ENCODE assay signal across 1 cellular context in genomic region chr10:15333909-15334649, GRCh38.
TF ChIP-seq lines count a peak whose summit lies in the region.

No MANE protein-coding gene starts in this region.

TF ChIP-seq in HepG2, 621 proteins besides CTCF, POLR2A, EP300 and RAD21 (continued from another document and continues in another):
- TF ChIP-seq ELF3 (CRISPR knock-in tag; IDR thresholded peaks at IDR 0.05) (peak; percentile 69), HNF1A (IDR thresholded peaks at IDR 0.05; ENCODE audit: low read depth) (peak; percentile 100), HNF1A (CRISPR knock-in tag; IDR thresholded peaks at IDR 0.05; ENCODE audit: borderline replicate concordance) (peak; percentile 99), NR2F6 (IDR thresholded peaks at IDR 0.05) (peak; percentile 72), NR2F6 (CRISPR knock-in tag; IDR thresholded peaks at IDR 0.05) (peak; percentile 79), ZNF670 (CRISPR knock-in tag; IDR thresholded peaks at IDR 0.05; ENCODE audit: borderline replicate concordance) (no peak), ZNF703 (CRISPR knock-in tag; IDR thresholded peaks at IDR 0.05; ENCODE audit: borderline replicate concordance) (no peak), KMT2B (CRISPR knock-in tag; IDR thresholded peaks at IDR 0.05) (peak; percentile 34; the same call in 1 of the 2 replicates), PTBP1 (IDR thresholded peaks at IDR 0.05; ENCODE audit: low read depth, low read length, poor library complexity, severe bottlenecking) (no peak), HDAC1 (CRISPR knock-in tag; IDR thresholded peaks at IDR 0.05) (peak; percentile 61; the same call in 1 of the 2 replicates), SOX6 (IDR thresholded peaks at IDR 0.05) (no peak), SOX6 (CRISPR knock-in tag; IDR thresholded peaks at IDR 0.05) (peak; percentile 89), PHF5A (CRISPR knock-in tag; IDR thresholded peaks at IDR 0.05; ENCODE audit: low read depth, unreplicated experiment) (peak; percentile 74), JUN (CRISPR knock-in tag; IDR thresholded peaks at IDR 0.05) (no peak), TCF7 (IDR thresholded peaks at IDR 0.05; ENCODE audit: low read depth) (peak; percentile 92), ZBTB20 (CRISPR knock-in tag; IDR thresholded peaks at IDR 0.05; ENCODE audit: borderline replicate concordance, low read depth) (0 out of 2 replicates have a peak, but pooled peaks have one; percentile 36), KAT8 (CRISPR knock-in tag; IDR thresholded peaks at IDR 0.05) (peak; percentile 43; the same call in 1 of the 2 replicates), MIER2 (CRISPR knock-in tag; IDR thresholded peaks at IDR 0.05) (no peak; the same call in 1 of the 2 replicates), NONO (IDR thresholded peaks at IDR 0.05) (no peak), NONO (CRISPR knock-in tag; conservative IDR thresholded peaks at IDR 0.05) (no peak), GATAD2A (CRISPR knock-in tag; IDR thresholded peaks at IDR 0.05) (peak; percentile 91), ZNF121 (CRISPR knock-in tag; IDR thresholded peaks at IDR 0.05) (no peak), KDM2A (CRISPR knock-in tag; IDR thresholded peaks at IDR 0.05; ENCODE audit: borderline replicate concordance, low read depth) (no peak), ZNF430 (CRISPR knock-in tag; IDR thresholded peaks at IDR 0.05) (peak; percentile 78; the same call in 1 of the 2 replicates), MIXL1 (CRISPR knock-in tag; IDR thresholded peaks at IDR 0.05) (peak; percentile 44; the same call in 1 of the 2 replicates), HOXA5 (CRISPR knock-in tag; IDR thresholded peaks at IDR 0.05) (peak; percentile 76), NCOR1 (IDR thresholded peaks at IDR 0.05; ENCODE audit: borderline replicate concordance, low read length) (peak; percentile 79; the same call in 1 of the 2 replicates), TBX2 (CRISPR knock-in tag; IDR thresholded peaks at IDR 0.05; ENCODE audit: borderline replicate concordance) (peak; percentile 42; the same call in 1 of the 2 replicates), HHEX (CRISPR knock-in tag; IDR thresholded peaks at IDR 0.05) (peak; percentile 32; the same call in 1 of the 2 replicates), HMG20B (CRISPR knock-in tag; conservative IDR thresholded peaks at IDR 0.05) (peak; percentile 56), ATF1 (CRISPR knock-in tag; IDR thresholded peaks at IDR 0.05) (peak; percentile 55; the same call in 1 of the 2 replicates), USF2 (IDR thresholded peaks at IDR 0.05; ENCODE audit: low read depth, low read length) (no peak), USF2 (CRISPR knock-in tag; IDR thresholded peaks at IDR 0.05; ENCODE audit: borderline replicate concordance) (no peak), ZNF644 (CRISPR knock-in tag; IDR thresholded peaks at IDR 0.05; ENCODE audit: low read depth) (peak; percentile 69; the same call in 1 of the 2 replicates), ZNF761 (CRISPR knock-in tag; conservative IDR thresholded peaks at IDR 0.05) (no peak), TCF7L2 (IDR thresholded peaks at IDR 0.05; ENCODE audit: low read depth, low read length) (peak; percentile 47)
- TF ChIP-seq, protein P1, sequence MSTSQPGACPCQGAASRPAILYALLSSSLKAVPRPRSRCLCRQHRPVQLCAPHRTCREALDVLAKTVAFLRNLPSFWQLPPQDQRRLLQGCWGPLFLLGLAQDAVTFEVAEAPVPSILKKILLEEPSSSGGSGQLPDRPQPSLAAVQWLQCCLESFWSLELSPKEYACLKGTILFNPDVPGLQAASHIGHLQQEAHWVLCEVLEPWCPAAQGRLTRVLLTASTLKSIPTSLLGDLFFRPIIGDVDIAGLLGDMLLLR (CRISPR knock-in tag; IDR thresholded peaks at IDR 0.05): 0 out of 2 replicates have a peak, but pooled peaks have one; percentile 23
- TF ChIP-seq, protein P2, sequence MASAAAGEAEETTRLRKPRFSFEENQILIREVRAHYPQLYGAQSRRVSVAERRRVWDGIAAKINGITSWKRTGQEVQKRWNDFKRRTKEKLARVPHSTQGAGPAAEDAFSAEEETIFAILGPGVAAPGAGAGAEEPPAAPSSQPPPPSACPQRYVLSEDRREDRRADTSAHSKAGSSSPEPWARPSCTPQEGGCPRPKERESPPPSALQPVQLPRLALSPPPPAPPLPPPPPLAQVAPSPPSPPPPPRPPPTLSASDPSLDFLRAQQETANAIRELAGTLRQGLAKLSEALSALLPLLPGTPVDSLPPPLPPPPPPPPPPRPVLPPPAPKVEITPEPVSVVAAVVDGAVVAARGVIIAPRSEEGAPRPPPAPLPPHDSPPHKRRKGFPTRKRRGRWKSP (CRISPR knock-in tag; IDR thresholded peaks at IDR 0.05): peak; percentile 47; the same call in 1 of the 2 replicates
- TF ChIP-seq, protein P3, sequence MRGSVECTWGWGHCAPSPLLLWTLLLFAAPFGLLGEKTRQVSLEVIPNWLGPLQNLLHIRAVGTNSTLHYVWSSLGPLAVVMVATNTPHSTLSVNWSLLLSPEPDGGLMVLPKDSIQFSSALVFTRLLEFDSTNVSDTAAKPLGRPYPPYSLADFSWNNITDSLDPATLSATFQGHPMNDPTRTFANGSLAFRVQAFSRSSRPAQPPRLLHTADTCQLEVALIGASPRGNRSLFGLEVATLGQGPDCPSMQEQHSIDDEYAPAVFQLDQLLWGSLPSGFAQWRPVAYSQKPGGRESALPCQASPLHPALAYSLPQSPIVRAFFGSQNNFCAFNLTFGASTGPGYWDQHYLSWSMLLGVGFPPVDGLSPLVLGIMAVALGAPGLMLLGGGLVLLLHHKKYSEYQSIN (CRISPR knock-in tag; IDR thresholded peaks at IDR 0.05; ENCODE audit: borderline replicate concordance): no peak
- TF ChIP-seq, protein P4, sequence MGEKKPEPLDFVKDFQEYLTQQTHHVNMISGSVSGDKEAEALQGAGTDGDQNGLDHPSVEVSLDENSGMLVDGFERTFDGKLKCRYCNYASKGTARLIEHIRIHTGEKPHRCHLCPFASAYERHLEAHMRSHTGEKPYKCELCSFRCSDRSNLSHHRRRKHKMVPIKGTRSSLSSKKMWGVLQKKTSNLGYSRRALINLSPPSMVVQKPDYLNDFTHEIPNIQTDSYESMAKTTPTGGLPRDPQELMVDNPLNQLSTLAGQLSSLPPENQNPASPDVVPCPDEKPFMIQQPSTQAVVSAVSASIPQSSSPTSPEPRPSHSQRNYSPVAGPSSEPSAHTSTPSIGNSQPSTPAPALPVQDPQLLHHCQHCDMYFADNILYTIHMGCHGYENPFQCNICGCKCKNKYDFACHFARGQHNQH (CRISPR knock-in tag; IDR thresholded peaks at IDR 0.05): peak; percentile 45; the same call in 1 of the 2 replicates
- TF ChIP-seq, protein P5, sequence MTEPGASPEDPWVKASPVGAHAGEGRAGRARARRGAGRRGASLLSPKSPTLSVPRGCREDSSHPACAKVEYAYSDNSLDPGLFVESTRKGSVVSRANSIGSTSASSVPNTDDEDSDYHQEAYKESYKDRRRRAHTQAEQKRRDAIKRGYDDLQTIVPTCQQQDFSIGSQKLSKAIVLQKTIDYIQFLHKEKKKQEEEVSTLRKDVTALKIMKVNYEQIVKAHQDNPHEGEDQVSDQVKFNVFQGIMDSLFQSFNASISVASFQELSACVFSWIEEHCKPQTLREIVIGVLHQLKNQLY (CRISPR knock-in tag; IDR thresholded peaks at IDR 0.05): peak; percentile 73; the same call in 1 of the 2 replicates
- TF ChIP-seq, protein P6, sequence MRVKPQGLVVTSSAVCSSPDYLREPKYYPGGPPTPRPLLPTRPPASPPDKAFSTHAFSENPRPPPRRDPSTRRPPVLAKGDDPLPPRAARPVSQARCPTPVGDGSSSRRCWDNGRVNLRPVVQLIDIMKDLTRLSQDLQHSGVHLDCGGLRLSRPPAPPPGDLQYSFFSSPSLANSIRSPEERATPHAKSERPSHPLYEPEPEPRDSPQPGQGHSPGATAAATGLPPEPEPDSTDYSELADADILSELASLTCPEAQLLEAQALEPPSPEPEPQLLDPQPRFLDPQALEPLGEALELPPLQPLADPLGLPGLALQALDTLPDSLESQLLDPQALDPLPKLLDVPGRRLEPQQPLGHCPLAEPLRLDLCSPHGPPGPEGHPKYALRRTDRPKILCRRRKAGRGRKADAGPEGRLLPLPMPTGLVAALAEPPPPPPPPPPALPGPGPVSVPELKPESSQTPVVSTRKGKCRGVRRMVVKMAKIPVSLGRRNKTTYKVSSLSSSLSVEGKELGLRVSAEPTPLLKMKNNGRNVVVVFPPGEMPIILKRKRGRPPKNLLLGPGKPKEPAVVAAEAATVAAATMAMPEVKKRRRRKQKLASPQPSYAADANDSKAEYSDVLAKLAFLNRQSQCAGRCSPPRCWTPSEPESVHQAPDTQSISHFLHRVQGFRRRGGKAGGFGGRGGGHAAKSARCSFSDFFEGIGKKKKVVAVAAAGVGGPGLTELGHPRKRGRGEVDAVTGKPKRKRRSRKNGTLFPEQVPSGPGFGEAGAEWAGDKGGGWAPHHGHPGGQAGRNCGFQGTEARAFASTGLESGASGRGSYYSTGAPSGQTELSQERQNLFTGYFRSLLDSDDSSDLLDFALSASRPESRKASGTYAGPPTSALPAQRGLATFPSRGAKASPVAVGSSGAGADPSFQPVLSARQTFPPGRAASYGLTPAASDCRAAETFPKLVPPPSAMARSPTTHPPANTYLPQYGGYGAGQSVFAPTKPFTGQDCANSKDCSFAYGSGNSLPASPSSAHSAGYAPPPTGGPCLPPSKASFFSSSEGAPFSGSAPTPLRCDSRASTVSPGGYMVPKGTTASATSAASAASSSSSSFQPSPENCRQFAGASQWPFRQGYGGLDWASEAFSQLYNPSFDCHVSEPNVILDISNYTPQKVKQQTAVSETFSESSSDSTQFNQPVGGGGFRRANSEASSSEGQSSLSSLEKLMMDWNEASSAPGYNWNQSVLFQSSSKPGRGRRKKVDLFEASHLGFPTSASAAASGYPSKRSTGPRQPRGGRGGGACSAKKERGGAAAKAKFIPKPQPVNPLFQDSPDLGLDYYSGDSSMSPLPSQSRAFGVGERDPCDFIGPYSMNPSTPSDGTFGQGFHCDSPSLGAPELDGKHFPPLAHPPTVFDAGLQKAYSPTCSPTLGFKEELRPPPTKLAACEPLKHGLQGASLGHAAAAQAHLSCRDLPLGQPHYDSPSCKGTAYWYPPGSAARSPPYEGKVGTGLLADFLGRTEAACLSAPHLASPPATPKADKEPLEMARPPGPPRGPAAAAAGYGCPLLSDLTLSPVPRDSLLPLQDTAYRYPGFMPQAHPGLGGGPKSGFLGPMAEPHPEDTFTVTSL (CRISPR knock-in tag; IDR thresholded peaks at IDR 0.05; ENCODE audit: borderline replicate concordance): 0 out of 2 replicates have a peak, but pooled peaks have one; percentile 41
- TF ChIP-seq, protein P7, sequence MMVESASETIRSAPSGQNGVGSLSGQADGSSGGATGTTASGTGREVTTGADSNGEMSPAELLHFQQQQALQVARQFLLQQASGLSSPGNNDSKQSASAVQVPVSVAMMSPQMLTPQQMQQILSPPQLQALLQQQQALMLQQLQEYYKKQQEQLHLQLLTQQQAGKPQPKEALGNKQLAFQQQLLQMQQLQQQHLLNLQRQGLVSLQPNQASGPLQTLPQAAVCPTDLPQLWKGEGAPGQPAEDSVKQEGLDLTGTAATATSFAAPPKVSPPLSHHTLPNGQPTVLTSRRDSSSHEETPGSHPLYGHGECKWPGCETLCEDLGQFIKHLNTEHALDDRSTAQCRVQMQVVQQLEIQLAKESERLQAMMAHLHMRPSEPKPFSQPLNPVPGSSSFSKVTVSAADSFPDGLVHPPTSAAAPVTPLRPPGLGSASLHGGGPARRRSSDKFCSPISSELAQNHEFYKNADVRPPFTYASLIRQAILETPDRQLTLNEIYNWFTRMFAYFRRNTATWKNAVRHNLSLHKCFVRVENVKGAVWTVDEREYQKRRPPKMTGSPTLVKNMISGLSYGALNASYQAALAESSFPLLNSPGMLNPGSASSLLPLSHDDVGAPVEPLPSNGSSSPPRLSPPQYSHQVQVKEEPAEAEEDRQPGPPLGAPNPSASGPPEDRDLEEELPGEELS (CRISPR knock-in tag; IDR thresholded peaks at IDR 0.05): peak; percentile 91
